ENCODE assay signal across 12 cellular contexts in genomic region chr10:73248259-73248724, GRCh38. TPM values are rescaled to one million over a fixed set of nuclear protein-coding genes. Genes with fewer than 3 reads are reported as not detected.
DNase-seq lines count a peak whose midpoint lies in the region; ATAC-seq and TF ChIP-seq lines count a peak whose summit lies in the region.
"Had no signal": no experiment of that assay in that cellular context is flagged by ENCODE, and none has a peak within 500 bp of the region (broad histone marks: within the 10 kb centered on the region; RNA-seq: fewer than 3 reads in every experiment).

No MANE protein-coding gene starts in this region.

- no peak for ATAC-seq in activated T-cell treated with anti-CD3 and anti-CD28 coated beads, Interleukin-2, amount 50 U/mL, for 72 hours (replicated peaks in 1 of 2)
- ATAC-seq in stimulated activated naive B cell treated with anti-CD40 and anti-IgM and Interleukin-4, amounts not matched to agents 10 μg/mL and 1 μg/mL and 100 μg/mL, for 72 hours (replicated peaks) = no peak
- ATAC-seq: left lung had no signal

- H3K9me3 Mint-ChIP-seq in activated T-cell treated with anti-CD3 and anti-CD28 coated beads, Interleukin-2, amount 50 U/mL, for 72 hours = no peaks in the 10 kb centered on the region
- H3K9me3 Mint-ChIP-seq in stimulated activated naive B cell treated with anti-CD40 and anti-IgM and Interleukin-4, amounts not matched to agents 10 μg/mL and 1 μg/mL and 100 μg/mL, for 72 hours = no peaks in the 10 kb centered on the region

- H3K4me3 ChIP-seq in OCI-LY7 (ENCODE audit: low read depth, low read length, poor library complexity, severe bottlenecking) = peak overlapping the region; percentile 94
- no peak overlapping the region for H3K4me3 ChIP-seq in uterus
- H3K4me3 ChIP-seq in neuronal stem cell (ENCODE audit: low read length in 2 of 2) = no peak overlapping the region

- peaks cover 27% of the 10 kb centered on the region; the same call in 1 of the 2 replicates for H4K20me1 ChIP-seq in OCI-LY7 (ENCODE audit: insufficient read depth, low read length)

- H3K36me3 Mint-ChIP-seq in activated T-cell treated with anti-CD3 and anti-CD28 coated beads, Interleukin-2, amount 50 U/mL, for 72 hours (ENCODE audit: insufficient read depth in 2 of 2) = peaks cover 30 to 38% of the 10 kb centered on the region in 2 donors
- H3K36me3 Mint-ChIP-seq in stimulated activated naive B cell treated with anti-CD40 and anti-IgM and Interleukin-4, amounts not matched to agents 10 μg/mL and 1 μg/mL and 100 μg/mL, for 72 hours = peaks cover 40 to 62% of the 10 kb centered on the region in 2 donors

- POLR2A ChIA-PET in OCI-LY7 (lab: Charles Lee) = interaction anchor here (0.6 to 1.8 kb wide), 2 partner anchors 377 to 495 kb away, joined by 3 to 4 read pairs; no protein-coding TSS in a partner anchor

- no peak overlapping the region for H2BK120ac ChIP-seq in neuronal stem cell (ENCODE audit: low read depth, low read length)

- H3K79me2 ChIP-seq in OCI-LY7 (ENCODE audit: insufficient read depth, low read depth, low read length) = peaks cover 88% of the 10 kb centered on the region

- CTCF ChIA-PET in OCI-LY7 (lab: Charles Lee; ENCODE audit: unreplicated experiment) = no interaction called here

- no peak overlapping the region for H3K14ac ChIP-seq in neuronal stem cell (ENCODE audit: low read length)

- H3K27me3 ChIP-seq in uterus (no peaks in the 10 kb centered on the region), neuronal stem cell (ENCODE audit: control insufficient read depth in 3 of 3, insufficient read depth in 3 of 3, low read depth in 1 of 3, low read length in 3 of 3) (no peaks in the 10 kb centered on the region)
- H3K27me3 ChIP-seq: left lung had no signal

- H2BK12ac ChIP-seq in neuronal stem cell (ENCODE audit: low read length) = no peak overlapping the region

- H3K79me1 ChIP-seq in neuronal stem cell (ENCODE audit: low read depth, low read length) = peaks cover 2% of the 10 kb centered on the region

- H4K91ac ChIP-seq in neuronal stem cell (ENCODE audit: low read depth, low read length, poor library complexity) = no peak overlapping the region

- no peak overlapping the region for H2BK5ac ChIP-seq in neuronal stem cell (ENCODE audit: low read length)

- H2AK5ac ChIP-seq in neuronal stem cell (ENCODE audit: low read depth, low read length) = no peak overlapping the region

- H4K8ac ChIP-seq in neuronal stem cell (ENCODE audit: low read depth, low read length) = no peak overlapping the region

- H3K27ac ChIP-seq in OCI-LY7 (ENCODE audit: low read depth, low read length, poor library complexity, severe bottlenecking) (peak overlapping the region; percentile 91), epithelial cell of prostate (peak overlapping the region; percentile 84), uterus (peak overlapping the region in 1 of 2 donors; percentile 75), neuronal stem cell (replicated peaks; ENCODE audit: low read length) (no peak overlapping the region)

- BruUV-seq in OCI-LY7 (replicated peaks; lab: Mats Ljungman, UMichigan) = no TSS peak

- no peak overlapping the region for H3K23ac ChIP-seq in neuronal stem cell (ENCODE audit: low read depth, low read length, poor library complexity)

- H3K18ac ChIP-seq in neuronal stem cell (ENCODE audit: low read length) = no peak overlapping the region

- peaks cover 70% of the 10 kb centered on the region for H3K4me1 Mint-ChIP-seq in activated T-cell treated with anti-CD3 and anti-CD28 coated beads, Interleukin-2, amount 50 U/mL, for 72 hours (ENCODE audit: low read depth)
- H3K4me1 Mint-ChIP-seq in stimulated activated naive B cell treated with anti-CD40 and anti-IgM and Interleukin-4, amounts not matched to agents 10 μg/mL and 1 μg/mL and 100 μg/mL, for 72 hours = peaks cover 27 to 72% of the 10 kb centered on the region in 2 donors

- no peak for DNase-seq in activated T-cell treated with anti-CD3 and anti-CD28 coated beads, Interleukin-2, amount 50 U/mL, for 72 hours
- no peak for DNase-seq in activated T-cell treated with anti-CD3 and anti-CD28 coated beads for 4 hours
- DNase-seq in OCI-LY7 (ENCODE audit: low spot score) = peak; percentile 21
- DNase-seq in epithelial cell of prostate (ENCODE audit: low read depth, low spot score) = no peak
- no peak for DNase-seq in stimulated activated naive B cell treated with anti-CD40 and anti-IgM and Interleukin-4, amounts not matched to agents 10 μg/mL and 1 μg/mL and 100 μg/mL, for 72 hours
- DNase-seq in NCI-H1436 treated with DMSO at 0.1 percent for 48 hours (lab: John Stamatoyannopoulos, UW) = no peak
- DNase-seq in uterus = no peak
- DNase-seq in neuronal stem cell (ENCODE audit: low spot score) = no peak
- DNase-seq: C1 segment of cervical spinal cord; GOT3; left lung; stimulated activated naive CD4-positive, alpha-beta T cell had no signal

- TF ChIP-seq POLR2A in uterus (IDR thresholded peaks at IDR 0.05) = no peak

- H3K9me3 ChIP-seq in OCI-LY7 (ENCODE audit: low read length) = no peaks in the 10 kb centered on the region
- H3K9me3 ChIP-seq in uterus = no peaks in the 10 kb centered on the region
- H3K9me3 ChIP-seq in neuronal stem cell (replicated peaks in 1 of 2; ENCODE audit: control insufficient read depth in 2 of 2, insufficient read depth in 1 of 2, low read depth in 1 of 2, low read length in 2 of 2) = no peaks in the 10 kb centered on the region
- H3K9me3 ChIP-seq: left lung had no signal

- H3K9ac ChIP-seq in neuronal stem cell (ENCODE audit: low read depth, low read length, poor library complexity) = no peak overlapping the region

- H3K36me3 ChIP-seq in OCI-LY7 (ENCODE audit: insufficient read depth, low read length) = peaks cover 77% of the 10 kb centered on the region
- H3K36me3 ChIP-seq in uterus = no peaks in the 10 kb centered on the region
- peaks cover 25 to 74% of the 10 kb centered on the region in 2 donors for H3K36me3 ChIP-seq in neuronal stem cell (replicated peaks in 1 of 2; ENCODE audit: control insufficient read depth in 2 of 2, insufficient read depth in 2 of 2, low read length in 2 of 2)

- H3K4ac ChIP-seq in neuronal stem cell (ENCODE audit: low read length) = no peak overlapping the region

- H2AFZ ChIP-seq in OCI-LY7 (ENCODE audit: low read length) = no peak overlapping the region; the same call in 1 of the 2 replicates
- H2AFZ ChIP-seq in neuronal stem cell (ENCODE audit: low read length) = no peak overlapping the region

- WGBS in neuronal stem cell (ENCODE audit: extremely low coverage in 2 of 2, insufficient read length in 2 of 2, insufficient replicate concordance in 1 of 2), 2 donors = no CpG with 5 or more reads among the region's 5 CpGs

- peak overlapping the region; percentile 98 for H3K27ac Mint-ChIP-seq in activated T-cell treated with anti-CD3 and anti-CD28 coated beads, Interleukin-2, amount 50 U/mL, for 72 hours
- H3K27ac Mint-ChIP-seq in stimulated activated naive B cell treated with anti-CD40 and anti-IgM and Interleukin-4, amounts not matched to agents 10 μg/mL and 1 μg/mL and 100 μg/mL, for 72 hours = peak overlapping the region; percentile 62

- H3K4me3 Mint-ChIP-seq in activated T-cell treated with anti-CD3 and anti-CD28 coated beads, Interleukin-2, amount 50 U/mL, for 72 hours = peak overlapping the region; percentile 98 to 100
- H3K4me3 Mint-ChIP-seq in stimulated activated naive B cell treated with anti-CD40 and anti-IgM and Interleukin-4, amounts not matched to agents 10 μg/mL and 1 μg/mL and 100 μg/mL, for 72 hours = peak overlapping the region; percentile 4 to 97

- no peaks in the 10 kb centered on the region for H3K27me3 Mint-ChIP-seq in activated T-cell treated with anti-CD3 and anti-CD28 coated beads, Interleukin-2, amount 50 U/mL, for 72 hours (ENCODE audit: low read depth)
- no peaks in the 10 kb centered on the region for H3K27me3 Mint-ChIP-seq in stimulated activated naive B cell treated with anti-CD40 and anti-IgM and Interleukin-4, amounts not matched to agents 10 μg/mL and 1 μg/mL and 100 μg/mL, for 72 hours

- H3K4me2 ChIP-seq in OCI-LY7 (ENCODE audit: low read length) = peak overlapping the region; percentile 98
- no peak overlapping the region for H3K4me2 ChIP-seq in neuronal stem cell (ENCODE audit: insufficient read depth, low read length, poor library complexity, severe bottlenecking)

- H3K9me2 ChIP-seq in OCI-LY7 (ENCODE audit: insufficient read depth, low read length) = no peaks in the 10 kb centered on the region

- H2BK15ac ChIP-seq in neuronal stem cell (ENCODE audit: low read length) = no peak overlapping the region

- no peak for TF ChIP-seq CTCF in OCI-LY7 (conservative IDR thresholded peaks at IDR 0.05; ENCODE audit: low read length)
- TF ChIP-seq CTCF in uterus (IDR thresholded peaks at IDR 0.05) = no peak

- H3K4me1 ChIP-seq in OCI-LY7 (ENCODE audit: insufficient read depth, low read length, poor library complexity, severe bottlenecking) (peaks cover 57% of the 10 kb centered on the region), uterus (peaks cover 0 to 8% of the 10 kb centered on the region in 2 donors), neuronal stem cell (ENCODE audit: control insufficient read depth in 2 of 2, insufficient read depth in 1 of 2, low read depth in 1 of 2, low read length in 2 of 2) (peaks cover 13 to 23% of the 10 kb centered on the region in 2 donors)

- intact Hi-C loops in OCI-LY7 (cut with micrococcal nuclease; ENCODE audit: unreplicated experiment) (loop anchor here (5.0 kb wide), 2 partner anchors 81 to 151 kb away; partner anchors contain the start of genes ECD, FAM149B1 and P4HA1), uterus (cut with DNase I; ENCODE audit: low total_unique reads) (no loop called here)

RNA-seq across cellular contexts. Expression of gene DNAJC9, which starts 1.2 kb away (rescaled TPM):
- 10 to 100 TPM; 37.2 to 41.2 TPM for total RNA-seq in activated T-cell treated with anti-CD3 and anti-CD28 coated beads, Interleukin-2, amount 50 U/mL, for 72 hours
- total RNA-seq in OCI-LY7 (2014; rRNA removed; shearing (Covaris generic)) = 83.3 and 94.2 TPM in 2 replicates
- total RNA-seq in OCI-LY7 (2022) = 63.0 and 64.9 TPM in 2 replicates
- total RNA-seq in uterus = 10 to 100 TPM in 3 of 4 donors, 1 to 10 TPM in 1; 8.2 to 45.3 (median 19.3) TPM
- 36.9 TPM for polyA plus RNA-seq in neuronal stem cell (2013, experiment 1 of 2)
- polyA plus RNA-seq in neuronal stem cell (2013, experiment 2 of 2) = 36.6 TPM

RNA-seq across cellular contexts. Expression of gene MRPS16, which starts 4.2 kb away (rescaled TPM):
- 100 to 1,000 TPM; 122 to 129 TPM for total RNA-seq in activated T-cell treated with anti-CD3 and anti-CD28 coated beads, Interleukin-2, amount 50 U/mL, for 72 hours
- total RNA-seq in OCI-LY7 (2014; rRNA removed; shearing (Covaris generic)) = 56.6 and 81.6 TPM in 2 replicates
- total RNA-seq in OCI-LY7 (2022) = 132 and 135 TPM in 2 replicates
- total RNA-seq in uterus = 10 to 100 TPM in 3 of 4 donors, 1 to 10 TPM in 1; 6.8 to 67.7 (median 54.0) TPM
- polyA plus RNA-seq in neuronal stem cell (2013, experiment 1 of 2) = 56.4 TPM
- 59.2 TPM for polyA plus RNA-seq in neuronal stem cell (2013, experiment 2 of 2)
